Comparison of ENCODE assay signal across 12 cellular contexts in the genomic region with DNA sequence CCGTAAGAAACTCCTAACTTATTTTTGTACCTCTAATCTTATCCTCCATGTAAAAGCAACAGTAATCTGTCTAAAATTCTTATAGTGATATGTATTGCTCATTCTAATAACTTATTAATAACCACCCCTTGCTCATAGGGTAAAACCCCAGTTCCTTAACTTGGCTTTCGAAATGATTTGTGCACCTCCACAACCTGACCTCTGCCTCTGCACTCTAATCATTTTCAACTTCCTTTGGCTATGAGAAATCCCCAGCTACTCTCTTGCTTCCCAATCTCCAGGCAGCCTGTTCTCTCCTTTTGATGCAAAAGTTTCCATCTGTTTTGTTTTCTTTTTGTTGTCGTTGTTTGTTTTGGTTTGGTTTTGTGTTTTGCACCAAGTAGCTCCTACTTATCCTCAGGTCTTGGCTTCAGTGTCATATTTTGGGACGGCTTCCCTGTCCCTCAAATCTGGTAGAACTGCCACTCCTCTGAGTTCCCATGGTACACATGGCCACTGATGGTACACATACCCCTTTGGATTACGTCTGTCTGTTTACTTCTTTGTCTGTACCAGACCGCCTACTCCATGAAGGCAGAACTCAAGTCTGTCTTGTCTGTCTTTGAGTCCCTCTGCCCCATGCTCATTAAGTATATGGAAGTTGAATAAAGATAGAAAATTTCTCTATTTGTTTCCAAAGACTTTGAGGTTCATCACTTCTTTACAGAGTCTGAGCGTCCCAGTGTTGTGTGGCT.
A peak's percentile ranks its signal among the peaks of the same experiment; 100 is the strongest.
DNase-seq lines count a peak whose midpoint lies in the region; ATAC-seq and FAIRE-seq lines count a peak whose summit lies in the region.
"Had no signal": no experiment of that assay in that cellular context is flagged by ENCODE, and none has a peak within 500 bp of the region (broad histone marks: within the 10 kb centered on the region; RNA-seq: fewer than 3 reads in every experiment).

No MANE protein-coding gene starts in this region.

- peaks cover 6% of the 10 kb centered on the region for H3K9me3 Mint-ChIP-seq in activated T-helper 1 cell treated with anti-CD3 and anti-CD28 coated beads, Interleukin-12 subunit alpha, Interleukin-12 subunit beta, Interleukin-2, Interleukin-4 antibody, amounts not matched to agents 30 ng/mL and 10 ng/mL and 1 ng/mL, durations not matched to agents 14 hours and 24 hours and 36 hours
- no peaks in the 10 kb centered on the region for H3K9me3 Mint-ChIP-seq in CD8-positive, alpha-beta memory T cell

- no peak overlapping the region for H3K4me3 Mint-ChIP-seq in activated T-helper 1 cell treated with anti-CD3 and anti-CD28 coated beads, Interleukin-12 subunit alpha, Interleukin-12 subunit beta, Interleukin-2, Interleukin-4 antibody, amounts not matched to agents 30 ng/mL and 10 ng/mL and 1 ng/mL, durations not matched to agents 14 hours and 24 hours and 36 hours
- no peak overlapping the region for H3K4me3 Mint-ChIP-seq in CD8-positive, alpha-beta memory T cell

- peaks cover 47% of the 10 kb centered on the region for H3K4me1 Mint-ChIP-seq in activated T-helper 1 cell treated with anti-CD3 and anti-CD28 coated beads, Interleukin-12 subunit alpha, Interleukin-12 subunit beta, Interleukin-2, Interleukin-4 antibody, amounts not matched to agents 30 ng/mL and 10 ng/mL and 1 ng/mL, durations not matched to agents 14 hours and 24 hours and 36 hours (ENCODE audit: low read depth)
- peaks cover 6 to 25% (median 18%) of the 10 kb centered on the region in 3 donors for H3K4me1 Mint-ChIP-seq in CD8-positive, alpha-beta memory T cell

- no peaks in the 10 kb centered on the region for H3K36me3 Mint-ChIP-seq in activated T-helper 1 cell treated with anti-CD3 and anti-CD28 coated beads, Interleukin-12 subunit alpha, Interleukin-12 subunit beta, Interleukin-2, Interleukin-4 antibody, amounts not matched to agents 30 ng/mL and 10 ng/mL and 1 ng/mL, durations not matched to agents 14 hours and 24 hours and 36 hours (ENCODE audit: low read depth)
- H3K36me3 Mint-ChIP-seq in CD8-positive, alpha-beta memory T cell: peaks cover 0 to 15% (median 0%) of the 10 kb centered on the region in 3 donors

- H3K27me3 ChIP-seq in CD8-positive, alpha-beta memory T cell (ENCODE audit: insufficient read depth, low read length, poor library complexity, severe bottlenecking): no peaks in the 10 kb centered on the region

- H3K27ac Mint-ChIP-seq in activated T-helper 1 cell treated with anti-CD3 and anti-CD28 coated beads, Interleukin-12 subunit alpha, Interleukin-12 subunit beta, Interleukin-2, Interleukin-4 antibody, amounts not matched to agents 30 ng/mL and 10 ng/mL and 1 ng/mL, durations not matched to agents 14 hours and 24 hours and 36 hours: peak overlapping the region; percentile 67
- no peak overlapping the region for H3K27ac Mint-ChIP-seq in CD8-positive, alpha-beta memory T cell

- peaks cover 5% of the 10 kb centered on the region for H3K4me1 ChIP-seq in CD8-positive, alpha-beta memory T cell (ENCODE audit: insufficient read depth, low read length)

- no peaks in the 10 kb centered on the region for H3K36me3 ChIP-seq in CD8-positive, alpha-beta memory T cell (ENCODE audit: insufficient read depth, low read length)

- ATAC-seq in GM19455 (IDR thresholded peaks at IDR 0.05; ENCODE audit: unreplicated experiment) (peak; percentile 93), HG02973 (IDR thresholded peaks at IDR 0.05; ENCODE audit: unreplicated experiment) (peak; percentile 95)

- CTCF ChIA-PET in CD8-positive, alpha-beta memory T cell (lab: Charles Lee): no interaction called here

- peak; percentile 84 for FAIRE-seq in GM18507 (lab: Jason Lieb, UNC)

- H3K4me3 ChIP-seq in CD8-positive, alpha-beta memory T cell (ENCODE audit: low read length): no peak overlapping the region
- H3K4me3 ChIP-seq: SK-N-MC had no signal

- H3K9me3 ChIP-seq in CD8-positive, alpha-beta memory T cell (ENCODE audit: low read length): no peaks in the 10 kb centered on the region

- peaks cover 2% of the 10 kb centered on the region for H3K27me3 Mint-ChIP-seq in activated T-helper 1 cell treated with anti-CD3 and anti-CD28 coated beads, Interleukin-12 subunit alpha, Interleukin-12 subunit beta, Interleukin-2, Interleukin-4 antibody, amounts not matched to agents 30 ng/mL and 10 ng/mL and 1 ng/mL, durations not matched to agents 14 hours and 24 hours and 36 hours (ENCODE audit: insufficient read depth)
- peaks cover 7 to 11% of the 10 kb centered on the region in 2 donors for H3K27me3 Mint-ChIP-seq in CD8-positive, alpha-beta memory T cell

- POLR2A ChIA-PET in CD8-positive, alpha-beta memory T cell (lab: Charles Lee): no interaction called here

- intact Hi-C loops in activated T-helper 1 cell treated with anti-CD3 and anti-CD28 coated beads, Interleukin-12 subunit alpha, Interleukin-12 subunit beta, Interleukin-2, Interleukin-4 antibody, amounts not matched to agents 30 ng/mL and 10 ng/mL and 1 ng/mL, durations not matched to agents 14 hours and 24 hours and 36 hours (cut with micrococcal nuclease): loop anchor here (2.0 to 5.0 kb wide), 3 partner anchors 24 to 204 kb away; no protein-coding TSS in a partner anchor

- no peak overlapping the region for H3K27ac ChIP-seq in CD8-positive, alpha-beta memory T cell (ENCODE audit: low read depth, low read length)
- H3K27ac ChIP-seq: SK-N-MC had no signal

- DNase-seq in GM18507 (ENCODE audit: extremely low spot score, insufficient read length, low read depth) (peak; percentile 20), iPS-NIHi7 (ENCODE audit: extremely low spot score) (no peak), 8988T (no peak), NCI-H524 (lab: John Stamatoyannopoulos, UW) (no peak)
- no peak for DNase-seq in activated T-helper 1 cell treated with anti-CD3 and anti-CD28 coated beads, Interleukin-12 subunit alpha, Interleukin-12 subunit beta, Interleukin-2, Interleukin-4 antibody, amounts not matched to agents 30 ng/mL and 10 ng/mL and 1 ng/mL, durations not matched to agents 14 hours and 24 hours and 36 hours (ENCODE audit: low spot score)
- no peak for DNase-seq in CD8-positive, alpha-beta memory T cell
- DNase-seq: DMS 273 treated with DMSO at 0.1 percent for 48 hours; effector CD8-positive, alpha-beta T cell; NCI-H2029 treated with DMSO at 0.1 percent for 48 hours had no signal
